ENCODE assay signal across 22 cellular contexts in the genomic region with DNA sequence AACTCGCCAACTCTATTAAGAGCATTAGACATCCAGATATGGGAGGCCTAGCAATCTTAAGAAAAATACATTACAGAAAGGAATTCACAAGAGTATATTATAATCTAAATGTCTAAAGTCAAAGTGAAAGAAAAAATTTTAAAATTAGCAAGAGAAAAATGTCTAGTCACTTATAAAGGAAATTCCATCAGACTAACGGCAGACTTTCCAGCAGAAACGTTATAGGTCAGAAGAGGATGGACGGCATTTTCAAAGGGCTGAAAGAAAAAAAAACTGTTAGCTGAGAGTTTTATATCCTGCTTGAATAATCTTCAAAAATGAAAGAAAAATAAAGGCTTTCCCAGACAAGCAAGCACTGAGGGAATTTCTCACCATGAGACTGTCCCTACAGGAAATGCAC.
A peak's percentile ranks its signal among the peaks of the same experiment; 100 is the strongest.
DNase-seq lines count a peak whose midpoint lies in the region; ATAC-seq and TF ChIP-seq lines count a peak whose summit lies in the region.
"Had no signal": no experiment of that assay in that cellular context is flagged by ENCODE, and none has a peak within 500 bp of the region (broad histone marks: within the 10 kb centered on the region; RNA-seq: fewer than 3 reads in every experiment).

No MANE protein-coding gene starts in this region.

- no peak overlapping the region for H3K9ac ChIP-seq in adipocyte (ENCODE audit: low read length)
- H3K9ac ChIP-seq: parathyroid adenoma had no signal

- H3K36me3 ChIP-seq in adipocyte (ENCODE audit: control insufficient read depth, insufficient read depth, low read length, severe bottlenecking), result no peaks in the 10 kb centered on the region
- H3K36me3 ChIP-seq: gastrocnemius medialis, lower lobe of right lung, sigmoid colon, thyroid gland had no signal

- H3K9me3 ChIP-seq in adipocyte (ENCODE audit: control insufficient read depth, low read length), result peaks cover 19% of the 10 kb centered on the region
- H3K9me3 ChIP-seq: gastrocnemius medialis, thyroid gland had no signal

- ATAC-seq in stimulated activated naive CD8-positive, alpha-beta T cell treated with anti-CD3 and anti-CD28 coated beads, Interleukin-15, Interleukin-2, amounts not matched to agents 100 U/mL and 50 U/mL, for 24 hours, result no peak
- ATAC-seq: gastrocnemius medialis; lower lobe of right lung; stimulated activated naive CD8-positive, alpha-beta T cell treated with anti-CD3 and anti-CD28 coated beads, Interleukin-15, amount 100 ng/mL, for 72 hours had no signal

- DNase-seq in COR-L47 (lab: John Stamatoyannopoulos, UW) (peak; percentile 5), GM12865 (ENCODE audit: low read depth) (peak; percentile 13), adipocyte (ENCODE audit: low read depth) (peak; percentile 4), fibroblast of peridontal ligament (ENCODE audit: extremely low read depth) (peak; percentile 16), HUDEP-2 (lab: John Stamatoyannopoulos, UW; ENCODE audit: unreplicated experiment in 76 of 76) (no peak), HK-2 (ENCODE audit: unreplicated experiment) (no peak)
- no peak for DNase-seq in stimulated activated naive CD8-positive, alpha-beta T cell treated with anti-CD3 and anti-CD28 coated beads, Interleukin-15, Interleukin-2, amounts not matched to agents 100 U/mL and 50 U/mL, for 24 hours
- DNase-seq: activated B cell treated with CpG ODN at 0.5 μM for 24 hours; activated CD4-positive, alpha-beta T cell treated with anti-CD3 and anti-CD28 coated beads, Interleukin-2, amount 50 U/mL, for 4 hours; activated gamma-delta T cell; gastrocnemius medialis; islet precursor cell; Karpas-422; lower lobe of right lung; NCI-H187; NCI-H446; PC-9; SHP77; sigmoid colon; stimulated activated naive CD8-positive, alpha-beta T cell treated with anti-CD3 and anti-CD28 coated beads, Interleukin-15, amount 100 ng/mL, for 72 hours; thyroid gland had no signal

- no peak overlapping the region for H3K4me3 ChIP-seq in GM12865 (ENCODE audit: low read depth, low read length)
- H3K4me3 ChIP-seq in adipocyte (ENCODE audit: low read length), result no peak overlapping the region
- H3K4me3 ChIP-seq: gastrocnemius medialis, lower lobe of right lung, PC-9, sigmoid colon, thyroid gland had no signal

- H3K27me3 ChIP-seq in adipocyte (replicated peaks; ENCODE audit: control insufficient read depth, insufficient read depth, low read length), result no peaks in the 10 kb centered on the region
- H3K27me3 ChIP-seq: gastrocnemius medialis, sigmoid colon, thyroid gland had no signal

- H3K4me1 ChIP-seq in adipocyte (ENCODE audit: control insufficient read depth, insufficient read depth, low read length), result no peaks in the 10 kb centered on the region
- H3K4me1 ChIP-seq: gastrocnemius medialis, lower lobe of right lung, parathyroid adenoma, sigmoid colon, thyroid gland had no signal

- TF ChIP-seq CTCF in GM12865 (IDR thresholded peaks at IDR 0.05; ENCODE audit: insufficient read depth, low read depth, low read length, missing control alignments), result no peak

Comparison
In these comparisons a context has a peak if more than half of its experiments do, and no peak if none do; other contexts are left out.
1. DNase-seq: peak in COR-L47 (single experiment), GM12865 (single experiment), adipocyte (single experiment) and fibroblast of peridontal ligament (single experiment); none in stimulated activated naive CD8-positive, alpha-beta T cell treated with anti-CD3 and anti-CD28 coated beads, Interleukin-15, Interleukin-2, amounts not matched to agents 100 U/mL and 50 U/mL, for 24 hours (single experiment), HUDEP-2 (0 of 76) and HK-2 (single experiment).